In genomic region chr12:9931245-9931644, GRCh38 we compare ENCODE assay signal across 33 cellular contexts. TPM values are rescaled to one million over a fixed set of nuclear protein-coding genes. Genes with fewer than 3 reads are reported as not detected.
"Had no signal": no experiment of that assay in that cellular context is flagged by ENCODE, and none has a peak within 500 bp of the region (broad histone marks: within the 10 kb centered on the region; RNA-seq: fewer than 3 reads in every experiment).

No MANE protein-coding gene starts in this region.

- H3K9me3 ChIP-seq: left lung, ovary, right atrium auricular region, right lobe of liver, testis, thyroid gland, transverse colon, upper lobe of left lung, vagina had no signal

- H3K9me3 Mint-ChIP-seq: mesothelial cell of epicardium; naive B cell; natural killer cell; nephron progenitor cell; stimulated activated memory B cell treated with anti-CD40 and anti-IgM and Interleukin-4, amounts not matched to agents 10 μg/mL and 1 μg/mL and 100 μg/mL, for 72 hours; stimulated activated naive CD8-positive, alpha-beta T cell treated with anti-CD3 and anti-CD28 coated beads, Interleukin-15, amount 100 ng/mL, for 72 hours had no signal

- H3K27me3 Mint-ChIP-seq: progenitor cell of endocrine pancreas; stimulated activated naive CD8-positive, alpha-beta T cell treated with anti-CD3 and anti-CD28 coated beads, Interleukin-15, amount 100 ng/mL, for 72 hours had no signal

- DNase-seq: hippocampal formation; kidney; left colon; left lung; naive B cell; natural killer cell; nephron progenitor cell; ovary; right lobe of liver; stimulated activated CD4-positive, alpha-beta T cell treated with anti-CD3 and anti-CD28 coated beads, Interleukin-1b, Interleukin-23, amount 100 ng/mL, for 48 hours; stimulated activated CD4-positive, alpha-beta T cell treated with anti-CD3 and anti-CD28 coated beads, Interleukin-2, amount 100 ng/mL, for 48 hours; stimulated activated CD4-positive, alpha-beta T cell treated with anti-CD3 and anti-CD28 coated beads, Interleukin-4, amount 100 ng/mL, for 4 hours; stimulated activated CD8-positive, alpha-beta memory T cell treated with anti-CD3 and anti-CD28 coated beads, Interleukin-4, amount 100 ng/mL, for 48 hours; stimulated activated naive CD4-positive, alpha-beta T cell treated with Interleukin-2 at 50 U/mL for 16 hours; stimulated activated naive CD8-positive, alpha-beta T cell treated with anti-CD3 and anti-CD28 coated beads, Interleukin-15, amount 100 ng/mL, for 72 hours; substantia nigra; testis; thyroid gland; transverse colon; upper lobe of left lung had no signal

- H3K4me3 ChIP-seq: left lung, lung, ovary, right atrium auricular region, right lobe of liver, testis, thyroid gland, transverse colon, upper lobe of left lung, vagina had no signal

- FAIRE-seq: kidney had no signal

- H3K27me3 ChIP-seq: left lung, ovary, right atrium auricular region, right lobe of liver, testis, thyroid gland, transverse colon, upper lobe of left lung, vagina had no signal

- H3K27ac Mint-ChIP-seq: natural killer cell; nephron progenitor cell; progenitor cell of endocrine pancreas; stimulated activated memory B cell treated with anti-CD40 and anti-IgM and Interleukin-4, amounts not matched to agents 10 μg/mL and 1 μg/mL and 100 μg/mL, for 72 hours; stimulated activated naive CD8-positive, alpha-beta T cell treated with anti-CD3 and anti-CD28 coated beads, Interleukin-15, amount 100 ng/mL, for 72 hours had no signal

- H3K36me3 ChIP-seq: left lung, ovary, right atrium auricular region, right lobe of liver, thyroid gland, transverse colon, upper lobe of left lung, vagina had no signal

- H3K27ac ChIP-seq: left lung, ovary, right atrium auricular region, right lobe of liver, testis, thyroid gland, transverse colon, upper lobe of left lung, vagina had no signal

- H3K4me1 ChIP-seq: left lung, right atrium auricular region, right lobe of liver, testis, thyroid gland, upper lobe of left lung, vagina had no signal

- ATAC-seq: left colon; left lung; natural killer cell; right lobe of liver; stimulated activated memory B cell treated with anti-CD40 and anti-IgM and Interleukin-4, amounts not matched to agents 10 μg/mL and 1 μg/mL and 100 μg/mL, for 72 hours; stimulated activated naive CD8-positive, alpha-beta T cell treated with anti-CD3 and anti-CD28 coated beads, Interleukin-15, amount 100 ng/mL, for 72 hours had no signal

- H3K4me3 Mint-ChIP-seq: mesothelial cell of epicardium; naive B cell; natural killer cell; nephron progenitor cell; stimulated activated memory B cell treated with anti-CD40 and anti-IgM and Interleukin-4, amounts not matched to agents 10 μg/mL and 1 μg/mL and 100 μg/mL, for 72 hours; stimulated activated naive CD8-positive, alpha-beta T cell treated with anti-CD3 and anti-CD28 coated beads, Interleukin-15, amount 100 ng/mL, for 72 hours had no signal

- H3K36me3 Mint-ChIP-seq: mesothelial cell of epicardium; naive B cell; natural killer cell; stimulated activated memory B cell treated with anti-CD40 and anti-IgM and Interleukin-4, amounts not matched to agents 10 μg/mL and 1 μg/mL and 100 μg/mL, for 72 hours had no signal

- H3K4me1 Mint-ChIP-seq: naive B cell, natural killer cell, nephron progenitor cell had no signal

RNA-seq across cellular contexts. Expression of gene CLEC2A, which starts 0.9 kb away (rescaled TPM):
- total RNA-seq: kidney, left colon, left lung, liver, lung, mononuclear cell, natural killer cell, omental fat pad, ovary, progenitor cell of endocrine pancreas, pulmonary artery endothelial cell, renal cortical epithelial cell, right atrium auricular region, right lobe of liver, skeletal muscle tissue, testis, thyroid gland, transverse colon, upper lobe of left lung, urinary bladder, vagina had no signal
- polyA plus RNA-seq: liver, lung, ovary, urinary bladder had no signal

RNA-seq across cellular contexts. Expression of gene CLEC12A, which starts 40.0 kb away (rescaled TPM):
- total RNA-seq: mesothelial cell of epicardium, progenitor cell of endocrine pancreas, pulmonary artery endothelial cell, renal cortical epithelial cell, vagina had no signal

RNA-seq across cellular contexts. Expression of gene KLRF2, which starts 50.0 kb away (rescaled TPM):
- total RNA-seq: kidney, left colon, left lung, liver, lung, mesothelial cell of epicardium, mononuclear cell, natural killer cell, omental fat pad, ovary, progenitor cell of endocrine pancreas, pulmonary artery endothelial cell, renal cortical epithelial cell, right atrium auricular region, right lobe of liver, skeletal muscle tissue, thyroid gland, transverse colon, upper lobe of left lung, urinary bladder, vagina had no signal
- polyA plus RNA-seq: liver, lung, ovary, urinary bladder had no signal
